10 cellular contexts compared by ENCODE assay signal in genomic region chr22:42895541-42895981, GRCh38. TPM values are rescaled to one million over a fixed set of nuclear protein-coding genes. Genes with fewer than 3 reads are reported as not detected.
A peak's percentile ranks its signal among the peaks of the same experiment; 100 is the strongest.
DNase-seq lines count a peak whose midpoint lies in the region; ATAC-seq lines count a peak whose summit lies in the region.
"Had no signal": no experiment of that assay in that cellular context is flagged by ENCODE, and none has a peak within 500 bp of the region (broad histone marks: within the 10 kb centered on the region; RNA-seq: fewer than 3 reads in every experiment).

No MANE protein-coding gene starts in this region.

- no peaks in the 10 kb centered on the region for H3K27me3 ChIP-seq in iPS-15b (ENCODE audit: control insufficient read depth, insufficient read depth, low read length)

- H3K36me3 Mint-ChIP-seq in activated CD4-positive, alpha-beta T cell treated with anti-CD3 and anti-CD28 coated beads, Interleukin-2, amount 10 ng/mL, durations not matched to agents 7 days and 5 days (ENCODE audit: low read depth) = peaks cover 2% of the 10 kb centered on the region
- peaks cover 7% of the 10 kb centered on the region for H3K36me3 Mint-ChIP-seq in activated CD8-positive, alpha-beta T cell treated with anti-CD3 and anti-CD28 coated beads, Interleukin-2, amount 10 ng/mL, durations not matched to agents 7 days and 5 days (ENCODE audit: low read depth)

- DNase-seq in activated CD4-positive, alpha-beta T cell treated with anti-CD3 and anti-CD28 coated beads, Interleukin-2, amount 10 ng/mL, durations not matched to agents 7 days and 5 days = no peak
- no peak for DNase-seq in activated CD4-positive, alpha-beta T cell treated with anti-CD3 and anti-CD28 coated beads, Interleukin-2, amount 50 U/mL, for 48 hours
- DNase-seq in activated CD8-positive, alpha-beta T cell treated with anti-CD3 and anti-CD28 coated beads, Interleukin-2, amount 10 ng/mL, durations not matched to agents 7 days and 5 days = no peak
- no peak for DNase-seq in stimulated activated naive CD8-positive, alpha-beta T cell treated with anti-CD3 and anti-CD28 coated beads, Interleukin-15, amount 100 ng/mL, for 72 hours
- no peak for DNase-seq in COLO829 (ENCODE audit: low spot score)
- no peak for DNase-seq in NCI-H2029 (lab: John Stamatoyannopoulos, UW)
- DNase-seq: NCI-H2081, PC-9 had no signal

- no peak for ATAC-seq in activated CD8-positive, alpha-beta T cell treated with anti-CD3 and anti-CD28 coated beads, Interleukin-2, amount 10 ng/mL, durations not matched to agents 7 days and 5 days
- no peak for ATAC-seq in stimulated activated naive CD8-positive, alpha-beta T cell treated with anti-CD3 and anti-CD28 coated beads, Interleukin-15, amount 100 ng/mL, for 72 hours
- ATAC-seq in GM18517 (IDR thresholded peaks at IDR 0.05; ENCODE audit: unreplicated experiment) = no peak

- peaks cover 58% of the 10 kb centered on the region for H3K4me1 Mint-ChIP-seq in activated CD4-positive, alpha-beta T cell treated with anti-CD3 and anti-CD28 coated beads, Interleukin-2, amount 10 ng/mL, durations not matched to agents 7 days and 5 days
- H3K4me1 Mint-ChIP-seq in activated CD8-positive, alpha-beta T cell treated with anti-CD3 and anti-CD28 coated beads, Interleukin-2, amount 10 ng/mL, durations not matched to agents 7 days and 5 days (ENCODE audit: low read depth) = peaks cover 56% of the 10 kb centered on the region
- peaks cover 51% of the 10 kb centered on the region for H3K4me1 Mint-ChIP-seq in stimulated activated naive CD8-positive, alpha-beta T cell treated with anti-CD3 and anti-CD28 coated beads, Interleukin-15, amount 100 ng/mL, for 72 hours

- H3K27me3 Mint-ChIP-seq in activated CD4-positive, alpha-beta T cell treated with anti-CD3 and anti-CD28 coated beads, Interleukin-2, amount 10 ng/mL, durations not matched to agents 7 days and 5 days = no peaks in the 10 kb centered on the region
- no peaks in the 10 kb centered on the region for H3K27me3 Mint-ChIP-seq in activated CD8-positive, alpha-beta T cell treated with anti-CD3 and anti-CD28 coated beads, Interleukin-2, amount 10 ng/mL, durations not matched to agents 7 days and 5 days (ENCODE audit: low read depth)
- no peaks in the 10 kb centered on the region for H3K27me3 Mint-ChIP-seq in stimulated activated naive CD8-positive, alpha-beta T cell treated with anti-CD3 and anti-CD28 coated beads, Interleukin-15, amount 100 ng/mL, for 72 hours

- peak overlapping the region; percentile 84 for H3K27ac Mint-ChIP-seq in activated CD4-positive, alpha-beta T cell treated with anti-CD3 and anti-CD28 coated beads, Interleukin-2, amount 10 ng/mL, durations not matched to agents 7 days and 5 days
- H3K27ac Mint-ChIP-seq in activated CD8-positive, alpha-beta T cell treated with anti-CD3 and anti-CD28 coated beads, Interleukin-2, amount 10 ng/mL, durations not matched to agents 7 days and 5 days = peak overlapping the region; percentile 70
- H3K27ac Mint-ChIP-seq in stimulated activated naive CD8-positive, alpha-beta T cell treated with anti-CD3 and anti-CD28 coated beads, Interleukin-15, amount 100 ng/mL, for 72 hours = peak overlapping the region; percentile 19 to 84

- H3K36me3 ChIP-seq in iPS-15b (ENCODE audit: control insufficient read depth, insufficient read depth, low read length) = peaks cover 17% of the 10 kb centered on the region

- H3K9me3 ChIP-seq in iPS-15b (ENCODE audit: control insufficient read depth, insufficient read depth, low read length) = no peaks in the 10 kb centered on the region

- H3K4me3 Mint-ChIP-seq in activated CD4-positive, alpha-beta T cell treated with anti-CD3 and anti-CD28 coated beads, Interleukin-2, amount 10 ng/mL, durations not matched to agents 7 days and 5 days = no peak overlapping the region
- no peak overlapping the region for H3K4me3 Mint-ChIP-seq in activated CD8-positive, alpha-beta T cell treated with anti-CD3 and anti-CD28 coated beads, Interleukin-2, amount 10 ng/mL, durations not matched to agents 7 days and 5 days
- peak overlapping the region; percentile 21 to 40 for H3K4me3 Mint-ChIP-seq in stimulated activated naive CD8-positive, alpha-beta T cell treated with anti-CD3 and anti-CD28 coated beads, Interleukin-15, amount 100 ng/mL, for 72 hours

- H3K4me1 ChIP-seq in iPS-15b (ENCODE audit: control insufficient read depth, insufficient read depth, low read length) = no peaks in the 10 kb centered on the region

- POLR2A ChIA-PET in activated CD4-positive, alpha-beta T cell treated with anti-CD3 and anti-CD28 coated beads, Interleukin-2, amount 10 ng/mL, durations not matched to agents 7 days and 5 days (lab: Charles Lee) = no interaction called here
- POLR2A ChIA-PET in activated CD8-positive, alpha-beta T cell treated with anti-CD3 and anti-CD28 coated beads, Interleukin-2, amount 10 ng/mL, durations not matched to agents 7 days and 5 days (lab: Charles Lee) = interaction anchor here (0.9 kb wide), 1 partner anchor 9 kb away, joined by 3 read pairs; no protein-coding TSS in a partner anchor

- no peaks in the 10 kb centered on the region for H3K9me3 Mint-ChIP-seq in activated CD4-positive, alpha-beta T cell treated with anti-CD3 and anti-CD28 coated beads, Interleukin-2, amount 10 ng/mL, durations not matched to agents 7 days and 5 days
- no peaks in the 10 kb centered on the region for H3K9me3 Mint-ChIP-seq in activated CD8-positive, alpha-beta T cell treated with anti-CD3 and anti-CD28 coated beads, Interleukin-2, amount 10 ng/mL, durations not matched to agents 7 days and 5 days (ENCODE audit: insufficient read depth)
- no peaks in the 10 kb centered on the region for H3K9me3 Mint-ChIP-seq in stimulated activated naive CD8-positive, alpha-beta T cell treated with anti-CD3 and anti-CD28 coated beads, Interleukin-15, amount 100 ng/mL, for 72 hours

- H3K4me3 ChIP-seq in iPS-15b (ENCODE audit: low read depth, low read length) = no peak overlapping the region
- H3K4me3 ChIP-seq: PC-9 had no signal

- H3K9ac ChIP-seq in iPS-15b (ENCODE audit: low read depth, low read length) = peak overlapping the region; percentile 32

- CTCF ChIA-PET in activated CD4-positive, alpha-beta T cell treated with anti-CD3 and anti-CD28 coated beads, Interleukin-2, amount 10 ng/mL, durations not matched to agents 7 days and 5 days (lab: Charles Lee) = interaction anchor here (1.2 kb wide), 2 partner anchors 9 to 49 kb away, joined by 3 to 4 read pairs; no protein-coding TSS in a partner anchor
- CTCF ChIA-PET in activated CD8-positive, alpha-beta T cell treated with anti-CD3 and anti-CD28 coated beads, Interleukin-2, amount 10 ng/mL, durations not matched to agents 7 days and 5 days (lab: Charles Lee) = interaction anchor here (0.7 to 2.2 kb wide), 11 partner anchors 9 to 157 kb away, joined by 3 to 14 read pairs (median 3); no protein-coding TSS in a partner anchor

RNA-seq across cellular contexts. Expression of gene ARFGAP3, which starts 38.5 kb away (rescaled TPM):
- 10 to 100 TPM; 23.9 to 25.5 TPM for total RNA-seq in activated CD4-positive, alpha-beta T cell treated with anti-CD3 and anti-CD28 coated beads, Interleukin-2, amount 10 ng/mL, durations not matched to agents 7 days and 5 days
- total RNA-seq in activated CD8-positive, alpha-beta T cell treated with anti-CD3 and anti-CD28 coated beads, Interleukin-2, amount 10 ng/mL, durations not matched to agents 7 days and 5 days = 10 to 100 TPM; 35.8 to 36.7 TPM

Comparison
In these comparisons a context has a peak if more than half of its experiments do, and no peak if none do; other contexts are left out.
1. H3K4me3 Mint-ChIP-seq: peak in stimulated activated naive CD8-positive, alpha-beta T cell treated with anti-CD3 and anti-CD28 coated beads, Interleukin-15, amount 100 ng/mL, for 72 hours (2 of 2); none in activated CD4-positive, alpha-beta T cell treated with anti-CD3 and anti-CD28 coated beads, Interleukin-2, amount 10 ng/mL, durations not matched to agents 7 days and 5 days (single experiment) and activated CD8-positive, alpha-beta T cell treated with anti-CD3 and anti-CD28 coated beads, Interleukin-2, amount 10 ng/mL, durations not matched to agents 7 days and 5 days (single experiment).
2. Peak in every context shown above with its lines, with median percentiles within 50 percentile points of each other: H3K27ac Mint-ChIP-seq.